Comparison of ENCODE assay signal across 21 cellular contexts in the genomic region with DNA sequence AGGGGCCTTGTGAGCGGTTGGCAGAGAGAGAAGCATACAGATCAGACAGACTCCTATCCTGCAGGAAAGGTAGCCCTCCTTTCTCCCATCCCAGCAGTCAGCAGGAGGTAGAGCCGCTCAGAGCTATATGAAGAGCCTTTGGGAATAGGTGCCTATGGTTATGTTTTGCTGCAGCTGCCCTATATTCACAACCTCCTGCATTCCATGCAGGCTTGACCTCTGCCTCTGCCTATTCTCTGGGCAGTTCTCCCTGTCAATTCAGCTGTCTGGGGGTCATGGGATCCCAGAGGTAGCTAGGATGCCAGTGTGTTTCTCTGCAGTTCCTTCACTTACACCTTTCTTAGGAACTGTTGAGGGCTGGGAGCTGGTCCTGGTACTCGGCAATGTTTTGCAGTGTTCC.
A peak's percentile ranks its signal among the peaks of the same experiment; 100 is the strongest.
DNase-seq lines count a peak whose midpoint lies in the region; ATAC-seq and TF ChIP-seq lines count a peak whose summit lies in the region.
"Had no signal": no experiment of that assay in that cellular context is flagged by ENCODE, and none has a peak within 500 bp of the region (broad histone marks: within the 10 kb centered on the region; RNA-seq: fewer than 3 reads in every experiment).

No MANE protein-coding gene starts in this region.

- H3K27ac ChIP-seq in cardiac muscle cell (peak overlapping the region; percentile 30), right cardiac atrium (ENCODE audit: low read length) (no peak overlapping the region), ectodermal cell (ENCODE audit: insufficient read depth, low read depth, low read length, poor library complexity, severe bottlenecking) (peak overlapping the region; percentile 65)
- H3K27ac ChIP-seq: 22Rv1, GM23248 had no signal

- no peaks in the 10 kb centered on the region for H3K36me3 ChIP-seq in cardiac muscle cell
- H3K36me3 ChIP-seq in ectodermal cell (ENCODE audit: control insufficient read depth, insufficient read depth, low read length): no peaks in the 10 kb centered on the region
- H3K36me3 ChIP-seq: BE2C had no signal

- H3K4me3 ChIP-seq in cardiac muscle cell: no peak overlapping the region
- H3K4me3 ChIP-seq in right cardiac atrium (ENCODE audit: low read length): no peak overlapping the region
- no peak overlapping the region for H3K4me3 ChIP-seq in ectodermal cell (ENCODE audit: insufficient read depth, low read depth, low read length)
- H3K4me3 ChIP-seq: GM23248 had no signal

- DNase-seq in cardiac muscle cell (ENCODE audit: low read depth in 1 of 2, low spot score in 1 of 2) (peak in 1 of 2 donors; percentile 26), right cardiac atrium (no peak), left lobe of liver (ENCODE audit: low spot score) (no peak), retina (peak; percentile 24), NCI-H774 (lab: John Stamatoyannopoulos, UW) (no peak)
- DNase-seq: BE2C; CD4-positive, alpha-beta T cell; DMS53; GM23248; IMR-90; NCI-H1105; NCI-H1694; NCI-H2107; NCI-H2227 treated with DMSO at 0.1 percent for 48 hours; NCI-H526; NK-92 treated with Interleukin-12 subunit alpha and Interleukin-12 subunit beta, amount 100 ng/mL, for 24 hours; OCI-M1 had no signal

- TF ChIP-seq CTCF in cardiac muscle cell (IDR thresholded peaks at IDR 0.05; ENCODE audit: low read depth, low read length): no peak

- intact Hi-C loops in right cardiac atrium (cut with DNase I): no loop called here

- H3K4me1 ChIP-seq in cardiac muscle cell (ENCODE audit: low read depth) (no peaks in the 10 kb centered on the region), right cardiac atrium (ENCODE audit: control insufficient read depth, insufficient read depth, low read length) (peaks cover 4% of the 10 kb centered on the region), ectodermal cell (ENCODE audit: control insufficient read depth, insufficient read depth, low read length) (peaks cover 8% of the 10 kb centered on the region)
- H3K4me1 ChIP-seq: BE2C had no signal

- no peaks in the 10 kb centered on the region for H3K9me3 ChIP-seq in cardiac muscle cell (ENCODE audit: low read depth)
- no peaks in the 10 kb centered on the region for H3K9me3 ChIP-seq in right cardiac atrium (ENCODE audit: control insufficient read depth, low read length)
- H3K9me3 ChIP-seq in ectodermal cell (ENCODE audit: control insufficient read depth, low read length): no peaks in the 10 kb centered on the region
- H3K9me3 ChIP-seq: BE2C had no signal

- WGBS in right cardiac atrium: 82% methylated on average over 3 of the region's 3 CpGs
- whole genome bisulfite sequencing in ectodermal cell, 2 experiments: 62 to 68% methylated on average over 2 to 3 of the region's 3 CpGs

- ATAC-seq in right cardiac atrium: no peak
- ATAC-seq in left lobe of liver: peak; percentile 33
- ATAC-seq in GM21447 (IDR thresholded peaks at IDR 0.05; ENCODE audit: unreplicated experiment): no peak
- no peak for ATAC-seq in GM18517 (IDR thresholded peaks at IDR 0.05; ENCODE audit: unreplicated experiment)

- no peaks in the 10 kb centered on the region for H3K27me3 ChIP-seq in cardiac muscle cell
- H3K27me3 ChIP-seq in right cardiac atrium (ENCODE audit: control insufficient read depth, insufficient read depth): no peaks in the 10 kb centered on the region
- no peaks in the 10 kb centered on the region for H3K27me3 ChIP-seq in ectodermal cell (ENCODE audit: control insufficient read depth, insufficient read depth, low read length, poor library complexity, severe bottlenecking)
- H3K27me3 ChIP-seq: BE2C had no signal
